8 cellular contexts compared by ENCODE assay signal in the genomic region with DNA sequence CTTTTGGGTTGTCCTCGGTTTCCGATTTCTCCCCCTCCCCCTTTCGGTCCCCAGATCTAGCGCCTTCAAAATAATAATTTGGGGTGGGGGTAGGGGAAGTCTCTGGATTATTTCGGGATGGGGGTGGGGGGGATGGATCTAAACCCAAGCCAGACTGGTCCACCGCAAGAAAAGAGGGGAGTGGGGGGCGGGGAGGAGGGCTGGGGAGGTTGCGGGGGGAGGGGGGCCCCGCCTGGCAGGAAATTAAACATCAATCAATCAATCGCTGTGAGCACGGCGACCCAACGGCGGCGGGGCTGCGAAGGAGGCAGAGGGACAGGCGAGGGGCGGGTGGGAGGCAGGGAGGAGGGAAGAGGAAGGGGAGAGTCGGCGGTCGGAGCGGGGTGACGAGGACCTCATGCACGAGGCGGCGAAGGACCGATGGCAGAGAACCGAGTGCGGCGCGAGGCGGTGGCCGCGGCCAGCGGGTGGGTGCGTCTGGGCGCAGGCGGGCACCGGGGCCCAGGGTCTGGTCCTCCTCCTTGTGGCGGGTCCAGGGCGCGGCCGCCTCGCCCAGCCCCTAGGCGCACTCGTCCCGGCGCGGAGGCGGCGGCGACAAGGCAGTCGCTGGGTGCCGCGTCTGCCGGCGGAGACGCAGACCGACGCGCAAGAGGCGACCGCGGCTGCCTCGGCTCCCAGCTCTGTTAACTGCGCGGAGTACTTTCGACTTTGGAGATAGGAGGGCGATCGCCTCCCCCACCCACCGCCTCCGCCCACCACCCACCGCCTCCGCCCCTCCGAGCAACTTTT. TPM values are rescaled to one million over a fixed set of nuclear protein-coding genes. Genes with fewer than 3 reads are reported as not detected.
DNase-seq lines count a peak whose midpoint lies in the region; ATAC-seq, FAIRE-seq and TF ChIP-seq lines count a peak whose summit lies in the region.

No MANE protein-coding gene starts in this region.

- CTCF ChIA-PET in PC-3 (lab: Charles Lee), result interaction anchor here (0.6 kb wide), 1 partner anchor 914 kb away, joined by 4 read pairs; no protein-coding TSS in a partner anchor
- CTCF ChIA-PET in HepG2 (lab: Yijun Ruan, JAX; ENCODE audit: low intra/inter-chr PET ratio, low total read pairs), result no interaction called here

- POLR2A ChIA-PET in PC-3 (lab: Charles Lee; ENCODE audit: unreplicated experiment) (no interaction called here), HepG2 (lab: Yijun Ruan, JAX) (no interaction called here)

- peak; percentile 1 for ATAC-seq in HG03025 (IDR thresholded peaks at IDR 0.05; ENCODE audit: low FRiP score, unreplicated experiment)
- peak; percentile 34 for ATAC-seq in PC-3
- ATAC-seq in HepG2, result peak; percentile 27

- BruUV-seq in PC-3 (replicated peaks; lab: Mats Ljungman, UMichigan) (no TSS peak), HepG2 (replicated peaks; lab: Mats Ljungman, UMichigan) (no TSS peak)

- FAIRE-seq in HepG2 (lab: Jason Lieb, UNC), result no peak

- no peaks in the 10 kb centered on the region for H3K36me3 ChIP-seq in PC-3 (ENCODE audit: low read depth, low read length)
- no peaks in the 10 kb centered on the region for H3K36me3 ChIP-seq in HepG2 (replicated peaks in 1 of 2; ENCODE audit: control insufficient read depth in 1 of 2, insufficient read depth in 2 of 2, low read length in 2 of 2)
- no peaks in the 10 kb centered on the region for H3K36me3 ChIP-seq in tibial artery

- H3K27ac ChIP-seq in PC-3 (ENCODE audit: low read length), result peak overlapping the region; percentile 75
- peak overlapping the region; percentile 72 for H3K27ac ChIP-seq in HepG2 (ENCODE audit: extremely low read length, insufficient read depth, low read length)
- H3K27ac ChIP-seq in tibial artery, result peak overlapping the region; percentile 79 to 86

- no peaks in the 10 kb centered on the region for H3K27me3 ChIP-seq in PC-3 (ENCODE audit: low read length)
- H3K27me3 ChIP-seq in HepG2 (ENCODE audit: control insufficient read depth in 1 of 2, insufficient read depth in 2 of 2, low read length in 2 of 2), result peaks cover 0 to 49% of the 10 kb centered on the region in 2 experiments; a peak in 4 of 5 replicates
- H3K27me3 ChIP-seq in tibial artery, result peaks cover 2 to 66% of the 10 kb centered on the region in 2 donors

- peak overlapping the region; percentile 90 for H3K9ac ChIP-seq in PC-3 (ENCODE audit: low read length)
- peak overlapping the region; percentile 70; the same call in 1 of the 2 replicates for H3K9ac ChIP-seq in HepG2 (ENCODE audit: insufficient read depth, low read depth, low read length)

- H3K4me2 ChIP-seq in PC-3 (ENCODE audit: low read length) (peak overlapping the region; percentile 90), HepG2 (ENCODE audit: low read depth, low read length) (peak overlapping the region; percentile 99)

- peak; percentile 24 for DNase-seq in activated naive CD4-positive, alpha-beta T cell treated with Interleukin-2 at 50 U/mL for 16 hours
- no peak for DNase-seq in activated naive CD4-positive, alpha-beta T cell (lab: John Stamatoyannopoulos, UW)
- DNase-seq in PC-3 (peak; percentile 60), cardiac fibroblast (ENCODE audit: low read depth in 2 of 2) (no peak), HepG2 (ENCODE audit: low spot score) (no peak), tibial artery (no peak), superior temporal gyrus (ENCODE audit: extremely low spot score) (no peak)

- TF ChIP-seq CTCF in PC-3 (conservative IDR thresholded peaks at IDR 0.05; ENCODE audit: low read depth, low read length) (no peak), cardiac fibroblast (IDR thresholded peaks at IDR 0.05; ENCODE audit: low read depth, low read length) (no peak), HepG2 (CRISPR knock-in tag; IDR thresholded peaks at IDR 0.05) (no peak), tibial artery (IDR thresholded peaks at IDR 0.05) (no peak)

- TF ChIP-seq EP300 in HepG2 (IDR thresholded peaks at IDR 0.05; ENCODE audit: low read depth in 2 of 2, low read length in 2 of 2) (no peak), HepG2 (CRISPR knock-in tag; IDR thresholded peaks at IDR 0.05; ENCODE audit: borderline replicate concordance) (no peak)

- H3K9me3 ChIP-seq in PC-3 (ENCODE audit: low read length) (no peaks in the 10 kb centered on the region), HepG2 (ENCODE audit: low read length) (no peaks in the 10 kb centered on the region), tibial artery (peaks cover 0 to 3% (median 0%) of the 10 kb centered on the region in 3 donors)

- peaks cover 14% of the 10 kb centered on the region for H3K4me1 ChIP-seq in PC-3 (ENCODE audit: insufficient read depth, low read length)
- H3K4me1 ChIP-seq in HepG2 (ENCODE audit: insufficient read depth, low read length), result peaks cover 37% of the 10 kb centered on the region
- peaks cover 0 to 49% (median 42%) of the 10 kb centered on the region in 4 donors for H3K4me1 ChIP-seq in tibial artery

- H3K9me2 ChIP-seq in PC-3 (replicated peaks; ENCODE audit: low read length), result no peaks in the 10 kb centered on the region

- no peaks in the 10 kb centered on the region for H4K20me1 ChIP-seq in PC-3 (ENCODE audit: low read length)
- H4K20me1 ChIP-seq in HepG2 (ENCODE audit: insufficient read depth, low read length), result no peaks in the 10 kb centered on the region

- peak overlapping the region; percentile 97 for H2AFZ ChIP-seq in PC-3 (ENCODE audit: low read length)
- H2AFZ ChIP-seq in HepG2 (ENCODE audit: low read length), result no peak overlapping the region

- in situ Hi-C loops in HepG2 (cut with HindIII; ENCODE audit: extremely low pct_ligation_motif_present, low pct_unique_long_range_greater_than_20kb), result no loop called here

- H3F3A ChIP-seq in PC-3 (ENCODE audit: low read length, unreplicated experiment), result no peaks in the 10 kb centered on the region

- TF ChIP-seq RAD21 in HepG2 (CRISPR knock-in tag; IDR thresholded peaks at IDR 0.05), result no peak

- H3K4me3 ChIP-seq in PC-3 (ENCODE audit: low read length) (peak overlapping the region; percentile 79), cardiac fibroblast (replicated peaks in 1 of 2; ENCODE audit: low read depth in 2 of 2, low read length in 2 of 2) (peak overlapping the region; percentile 81 to 83), HepG2 (replicated peaks in 1 of 3; ENCODE audit: insufficient read depth in 1 of 3, low read depth in 2 of 3, low read length in 3 of 3) (peak overlapping the region; percentile 67 to 90 (median 68)), tibial artery (peak overlapping the region; percentile 83 to 90)

- H3K79me2 ChIP-seq in PC-3 (ENCODE audit: low read length) (no peaks in the 10 kb centered on the region), HepG2 (ENCODE audit: insufficient read depth, low read length) (no peaks in the 10 kb centered on the region)

- TF ChIP-seq POLR2A in HepG2 (IDR thresholded peaks at IDR 0.05; ENCODE audit: insufficient read depth in 1 of 2, low read depth in 2 of 2, low read length in 2 of 2), result peak in 1 of 2 experiments; percentile 43; a peak in 2 of 4 replicates

- intact Hi-C loops in PC-3 (cut with micrococcal nuclease), result loop anchor here (2.0 kb wide), 1 partner anchor 197 kb away; no protein-coding TSS in a partner anchor
- intact Hi-C loops in HepG2 (cut with micrococcal nuclease; ENCODE audit: unreplicated experiment), result loop anchor here (2.0 kb wide), 1 partner anchor 53 kb away; no protein-coding TSS in a partner anchor
- intact Hi-C loops in tibial artery (cut with DNase I; ENCODE audit: low total_unique reads), result no loop called here

- WGBS in HepG2 (ENCODE audit: low lambda C conversion rate), result 10% methylated on average over 41 of the region's 75 CpGs

TF ChIP-seq in HepG2, 621 proteins besides CTCF, POLR2A, EP300 and RAD21 (continues in another document):
- no peak for TF ChIP-seq FOXK1 (CRISPR knock-in tag; IDR thresholded peaks at IDR 0.05; ENCODE audit: borderline replicate concordance, low read depth)
- TF ChIP-seq ATF7 (IDR thresholded peaks at IDR 0.05), result no peak
- TF ChIP-seq ATF7 (CRISPR knock-in tag; IDR thresholded peaks at IDR 0.05), result no peak
- TF ChIP-seq SALL1 (CRISPR knock-in tag; IDR thresholded peaks at IDR 0.05), result peak; percentile 33
- no peak for TF ChIP-seq ZNF331 (CRISPR knock-in tag; IDR thresholded peaks at IDR 0.05)
- TF ChIP-seq RFX5 (IDR thresholded peaks at IDR 0.05; ENCODE audit: low read depth, low read length), result no peak
- TF ChIP-seq SP4 (CRISPR knock-in tag; IDR thresholded peaks at IDR 0.05), result no peak
- no peak for TF ChIP-seq ZNF430 (CRISPR knock-in tag; IDR thresholded peaks at IDR 0.05)
- 0 out of 2 replicates have a peak, but pooled peaks have one; percentile 34 for TF ChIP-seq RNF2 (conservative IDR thresholded peaks at IDR 0.05; ENCODE audit: low read depth)
- 0 out of 2 replicates have a peak, but pooled peaks have one; percentile 13 for TF ChIP-seq MAFG (CRISPR knock-in tag; IDR thresholded peaks at IDR 0.05)
- TF ChIP-seq HNRNPLL (IDR thresholded peaks at IDR 0.05; ENCODE audit: low read depth, low read length, poor library complexity, severe bottlenecking), result peak; percentile 35

RNA-seq across cellular contexts. Expression of a gene that starts 0.5 kb away (rescaled TPM):
- total RNA-seq in PC-3 (2014; rRNA removed) (3.0 and 5.1 TPM in 2 replicates), HepG2 (2016; rRNA removed; fragmentation: Illumina TruSeq; extraction: Trizol) (5.2 and 5.5 TPM in 2 replicates)
- 33.3 and 40.2 TPM in 2 replicates for total RNA-seq in HepG2 (2016; cell fraction: cytosol; rRNA removed; fragmentation: Illumina TruSeq; extraction: Trizol; ENCODE audit: low read depth)
- 4.6 and 5.5 TPM in 2 replicates for total RNA-seq in HepG2 (2016; cell fraction: insoluble cytoplasmic fraction; rRNA removed; fragmentation: Illumina TruSeq; extraction: Trizol)
- 10.3 and 11.5 TPM in 2 replicates for total RNA-seq in HepG2 (2016; cell fraction: membrane; rRNA removed; fragmentation: Illumina TruSeq; extraction: Trizol)
- 14.8 and 18.4 TPM in 2 replicates for total RNA-seq in HepG2 (2016; cell fraction: nucleus; rRNA removed; fragmentation: Illumina TruSeq; extraction: Trizol)
- 2.5 and 4.3 TPM in 2 replicates for polyA plus RNA-seq in HepG2 (2011; rRNA removed)
- 1.4 and 1.8 TPM in 2 replicates for polyA plus RNA-seq in HepG2 (2011; cell fraction: cytosol; rRNA removed)
- 10.0 and 10.6 TPM in 2 replicates for polyA plus RNA-seq in HepG2 (2011; cell fraction: nucleus; rRNA removed)
- polyA plus RNA-seq in HepG2 (2012), result 2.3 and 3.7 TPM in 2 replicates
- 0.33 and 0.40 TPM in 2 replicates for polyA plus RNA-seq in HepG2 (2016; cell fraction: cytosol; fragmentation: Illumina TruSeq; extraction: Trizol; ENCODE audit: low read depth)
- polyA plus RNA-seq in HepG2 (2016; cell fraction: insoluble cytoplasmic fraction; fragmentation: Illumina TruSeq; extraction: Trizol; ENCODE audit: low read depth), result 6.6 and 7.2 TPM in 2 replicates
- 1.7 and 1.9 TPM in 2 replicates for polyA plus RNA-seq in HepG2 (2016; cell fraction: membrane; fragmentation: Illumina TruSeq; extraction: Trizol; ENCODE audit: low read depth)
- polyA plus RNA-seq in HepG2 (2016; cell fraction: nucleus; fragmentation: Illumina TruSeq; extraction: Trizol; ENCODE audit: insufficient read depth, low read depth), result 12.5 and 13.9 TPM in 2 replicates
- polyA minus RNA-seq in HepG2 (2011; rRNA and poly(A)+ RNA removed; ENCODE audit: low replicate concordance), result 4.6 and 7.1 TPM in 2 replicates
- 2.8 and 3.7 TPM in 2 replicates for polyA minus RNA-seq in HepG2 (2011; cell fraction: cytosol; rRNA and poly(A)+ RNA removed)
- 19.8 and 22.8 TPM in 2 replicates for polyA minus RNA-seq in HepG2 (2011; cell fraction: nucleus; rRNA and poly(A)+ RNA removed)

Comparison
In these comparisons a context has a peak if more than half of its experiments do, and no peak if none do; other contexts are left out.
1. DNase-seq: peak in activated naive CD4-positive, alpha-beta T cell treated with Interleukin-2 at 50 U/mL for 16 hours (single experiment) and PC-3 (single experiment); none in activated naive CD4-positive, alpha-beta T cell (0 of 4), cardiac fibroblast (0 of 2), HepG2 (single experiment), tibial artery (0 of 2) and superior temporal gyrus (single experiment).
2. Peak in every context shown above with its lines, with median percentiles within 50 percentile points of each other: ATAC-seq, H3K27ac ChIP-seq and H3K4me3 ChIP-seq.